In the genomic region with DNA sequence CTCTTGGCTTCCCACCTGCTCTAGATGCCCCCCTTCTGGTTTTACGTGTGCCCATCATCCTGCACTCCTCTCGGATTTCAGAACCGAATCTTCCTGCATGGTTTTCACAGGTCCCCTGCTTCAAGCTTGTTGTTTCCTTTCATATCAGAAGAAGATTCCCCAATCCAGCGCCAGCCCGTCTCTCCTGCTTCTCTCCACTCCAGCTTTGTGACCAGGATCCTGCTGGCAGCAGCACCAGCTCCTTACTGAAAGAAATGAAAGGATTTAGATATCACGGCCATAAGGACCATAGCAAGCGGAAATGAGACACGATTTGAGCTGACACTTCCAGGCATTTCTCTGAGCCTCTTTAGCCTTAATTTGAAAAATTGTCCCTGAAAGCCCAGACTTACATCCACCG, we compare ENCODE assay signal across 2 cellular contexts.
TF ChIP-seq lines count a peak whose summit lies in the region.

No MANE protein-coding gene starts in this region.

TF ChIP-seq in IMR-90, 13 proteins besides CTCF, POLR2A, EP300 and RAD21:
- TF ChIP-seq SMC3 (IDR thresholded peaks at IDR 0.05; ENCODE audit: low read depth, low read length) = no peak
- TF ChIP-seq BHLHE40 (IDR thresholded peaks at IDR 0.05; ENCODE audit: low read depth, low read length) = no peak
- TF ChIP-seq CHD1 (IDR thresholded peaks at IDR 0.05; ENCODE audit: low read depth, low read length) = no peak
- TF ChIP-seq NFE2L2 (IDR thresholded peaks at IDR 0.05; ENCODE audit: low read depth, low read length) = no peak
- no peak for TF ChIP-seq USF2 (IDR thresholded peaks at IDR 0.05; ENCODE audit: low read depth, low read length)
- TF ChIP-seq MAFK (IDR thresholded peaks at IDR 0.05; ENCODE audit: low read depth, low read length) = no peak
- no peak for TF ChIP-seq MAZ (IDR thresholded peaks at IDR 0.05; ENCODE audit: borderline replicate concordance, low read depth, low read length)
- TF ChIP-seq, protein P1, sequence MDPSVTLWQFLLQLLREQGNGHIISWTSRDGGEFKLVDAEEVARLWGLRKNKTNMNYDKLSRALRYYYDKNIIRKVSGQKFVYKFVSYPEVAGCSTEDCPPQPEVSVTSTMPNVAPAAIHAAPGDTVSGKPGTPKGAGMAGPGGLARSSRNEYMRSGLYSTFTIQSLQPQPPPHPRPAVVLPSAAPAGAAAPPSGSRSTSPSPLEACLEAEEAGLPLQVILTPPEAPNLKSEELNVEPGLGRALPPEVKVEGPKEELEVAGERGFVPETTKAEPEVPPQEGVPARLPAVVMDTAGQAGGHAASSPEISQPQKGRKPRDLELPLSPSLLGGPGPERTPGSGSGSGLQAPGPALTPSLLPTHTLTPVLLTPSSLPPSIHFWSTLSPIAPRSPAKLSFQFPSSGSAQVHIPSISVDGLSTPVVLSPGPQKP (IDR thresholded peaks at IDR 0.05; ENCODE audit: borderline replicate concordance, low read depth, low read length) = no peak
- no peak for TF ChIP-seq RFX5 (IDR thresholded peaks at IDR 0.05; ENCODE audit: low read depth, low read length)
- TF ChIP-seq MXI1 (IDR thresholded peaks at IDR 0.05; ENCODE audit: borderline replicate concordance, low read depth, low read length) = no peak
- no peak for TF ChIP-seq FOS (IDR thresholded peaks at IDR 0.05; ENCODE audit: low read depth, low read length)

TF ChIP-seq in H1, 55 proteins besides CTCF, POLR2A, EP300 and RAD21:
- TF ChIP-seq JUN (IDR thresholded peaks at IDR 0.05; ENCODE audit: low read depth, low read length) (no peak), CHD1 (IDR thresholded peaks at IDR 0.05; ENCODE audit: low read depth, low read length) (no peak), CBX8 (IDR thresholded peaks at IDR 0.05; ENCODE audit: borderline replicate concordance, low read depth, low read length) (no peak), HDAC6 (IDR thresholded peaks at IDR 0.05; ENCODE audit: low read depth, low read length) (no peak), ZNF274 (IDR thresholded peaks at IDR 0.05; ENCODE audit: borderline replicate concordance, extremely low read depth, low read length) (no peak), EGR1 (IDR thresholded peaks at IDR 0.05; ENCODE audit: borderline replicate concordance, low read depth, low read length) (no peak), CTBP2 (IDR thresholded peaks at IDR 0.05; ENCODE audit: borderline replicate concordance, insufficient read depth, insufficient read length, low read length) (no peak), ASH2L (IDR thresholded peaks at IDR 0.05; ENCODE audit: low read length) (no peak), USF2 (IDR thresholded peaks at IDR 0.05; ENCODE audit: low read length) (no peak), TCF12 (IDR thresholded peaks at IDR 0.05; ENCODE audit: low read depth, low read length) (no peak), GABPA (IDR thresholded peaks at IDR 0.05; ENCODE audit: borderline replicate concordance, insufficient read depth, low read length) (no peak)
